In genomic region chr1:44316231-44316759, GRCh38 we compare ENCODE assay signal across 12 cellular contexts. TPM values are rescaled to one million over a fixed set of nuclear protein-coding genes. Genes with fewer than 3 reads are reported as not detected.
A peak's percentile ranks its signal among the peaks of the same experiment; 100 is the strongest.
DNase-seq lines count a peak whose midpoint lies in the region; ATAC-seq, FAIRE-seq and TF ChIP-seq lines count a peak whose summit lies in the region.
"Had no signal": no experiment of that assay in that cellular context is flagged by ENCODE, and none has a peak within 500 bp of the region (broad histone marks: within the 10 kb centered on the region; RNA-seq: fewer than 3 reads in every experiment).

No MANE protein-coding gene starts in this region.

- peak; percentile 95 for FAIRE-seq in D721Med (lab: Jason Lieb, UNC)

- no peak for TF ChIP-seq CTCF in D721Med (IDR thresholded peaks at IDR 0.05; ENCODE audit: insufficient read depth, missing control alignments)
- TF ChIP-seq CTCF in suprapubic skin (IDR thresholded peaks at IDR 0.05), result no peak
- no peak for TF ChIP-seq CTCF in transverse colon (IDR thresholded peaks at IDR 0.05)
- no peak for TF ChIP-seq CTCF in prostate gland (IDR thresholded peaks at IDR 0.05)

- DNase-seq in D721Med (ENCODE audit: insufficient read length, low spot score), result no peak
- DNase-seq in NCI-H524 treated with DMSO at 0.1 percent for 48 hours (lab: John Stamatoyannopoulos, UW), result peak; percentile 12
- peak; percentile 26 for DNase-seq in globus pallidus (ENCODE audit: low spot score)
- DNase-seq in suprapubic skin (ENCODE audit: low spot score in 2 of 2), result no peak
- DNase-seq in transverse colon, result no peak
- no peak for DNase-seq in HuH-7 (ENCODE audit: low spot score)
- no peak for DNase-seq in prostate gland (ENCODE audit: low spot score)
- DNase-seq: C1 segment of cervical spinal cord, MM.1S had no signal

- H3K36me3 ChIP-seq in suprapubic skin (peaks cover 72% of the 10 kb centered on the region), transverse colon (peaks cover 0 to 5% (median 0%) of the 10 kb centered on the region in 4 donors), prostate gland (peaks cover 0 to 7% of the 10 kb centered on the region in 2 donors)

- no peaks in the 10 kb centered on the region for H3K27me3 ChIP-seq in suprapubic skin
- no peaks in the 10 kb centered on the region for H3K27me3 ChIP-seq in transverse colon
- H3K27me3 ChIP-seq in prostate gland (replicated peaks; ENCODE audit: insufficient read depth), result no peaks in the 10 kb centered on the region

- peak; percentile 70 for ATAC-seq in HG02678 (IDR thresholded peaks at IDR 0.05; ENCODE audit: unreplicated experiment)
- ATAC-seq: SK-N-SH treated with all-trans-retinoic acid at 6 μM for 48 hours had no signal

- WGBS in suprapubic skin, result 25% methylated on average over 1 of the region's 1 CpG
- WGBS in transverse colon (ENCODE audit: low coverage in 1 of 2), 2 donors, result 48 to 50% methylated on average over 1 of the region's 1 CpG
- WGBS in prostate gland, result 20% methylated on average over 1 of the region's 1 CpG

- TF ChIP-seq EP300 in suprapubic skin (IDR thresholded peaks at IDR 0.05), result no peak
- no peak for TF ChIP-seq EP300 in transverse colon (IDR thresholded peaks at IDR 0.05; ENCODE audit: low read depth)

- H3K4me1 ChIP-seq in suprapubic skin, result no peaks in the 10 kb centered on the region
- no peaks in the 10 kb centered on the region for H3K4me1 ChIP-seq in transverse colon
- H3K4me1 ChIP-seq in prostate gland (replicated peaks), result no peaks in the 10 kb centered on the region

- no peak overlapping the region for H3K4me3 ChIP-seq in suprapubic skin
- no peak overlapping the region for H3K4me3 ChIP-seq in transverse colon
- no peak overlapping the region for H3K4me3 ChIP-seq in prostate gland
- H3K4me3 ChIP-seq: lung had no signal

- H3K9me3 ChIP-seq in suprapubic skin (no peaks in the 10 kb centered on the region), transverse colon (no peaks in the 10 kb centered on the region), prostate gland (no peaks in the 10 kb centered on the region)

- intact Hi-C loops in transverse colon (cut with DNase I; ENCODE audit: low total_unique reads), result loop anchor here (5.0 kb wide), 1 partner anchor 99 kb away; no protein-coding TSS in a partner anchor
- intact Hi-C loops in prostate gland (cut with DNase I), result no loop called here

- in situ Hi-C loops in transverse colon (cut with MboI; ENCODE audit: low pct_ligation_motif_present in 1 of 4, low pct_unique_long_range_greater_than_20kb in 1 of 4, low sequenced_read_pairs in 3 of 4), result loop anchor here in 2 of 4 donors (10.0 to 25.0 kb wide), 2 partner anchors 101 to 104 kb away; partner anchors contain the start of gene DMAP1 (in 2 of the 2)

- TF ChIP-seq POLR2A in suprapubic skin (IDR thresholded peaks at IDR 0.05), result no peak
- no peak for TF ChIP-seq POLR2A in transverse colon (IDR thresholded peaks at IDR 0.05)
- TF ChIP-seq POLR2A in prostate gland (IDR thresholded peaks at IDR 0.05), result no peak

- H3K27ac ChIP-seq in suprapubic skin (no peak overlapping the region), transverse colon (no peak overlapping the region), prostate gland (no peak overlapping the region)

RNA-seq across cellular contexts. Expression of gene ERI3, which starts 38.8 kb away (rescaled TPM):
- total RNA-seq in suprapubic skin, result 10 to 100 TPM; 23.3 to 33.4 (median 31.0) TPM
- 10 to 100 TPM; 11.2 to 30.4 (median 20.8) TPM for total RNA-seq in transverse colon
- total RNA-seq in prostate gland, result 100 to 1,000 TPM in 1 of 2 donors, 10 to 100 TPM in 1; 84.0 to 114 TPM

Comparison
In these comparisons a context has a peak if more than half of its experiments do, and no peak if none do; other contexts are left out.
1. DNase-seq: peak in NCI-H524 treated with DMSO at 0.1 percent for 48 hours (single experiment) and globus pallidus (single experiment); none in D721Med (single experiment), suprapubic skin (0 of 2), transverse colon (single experiment), HuH-7 (single experiment) and prostate gland (single experiment).